ENCODE assay signal across 1 cellular context in the genomic region with DNA sequence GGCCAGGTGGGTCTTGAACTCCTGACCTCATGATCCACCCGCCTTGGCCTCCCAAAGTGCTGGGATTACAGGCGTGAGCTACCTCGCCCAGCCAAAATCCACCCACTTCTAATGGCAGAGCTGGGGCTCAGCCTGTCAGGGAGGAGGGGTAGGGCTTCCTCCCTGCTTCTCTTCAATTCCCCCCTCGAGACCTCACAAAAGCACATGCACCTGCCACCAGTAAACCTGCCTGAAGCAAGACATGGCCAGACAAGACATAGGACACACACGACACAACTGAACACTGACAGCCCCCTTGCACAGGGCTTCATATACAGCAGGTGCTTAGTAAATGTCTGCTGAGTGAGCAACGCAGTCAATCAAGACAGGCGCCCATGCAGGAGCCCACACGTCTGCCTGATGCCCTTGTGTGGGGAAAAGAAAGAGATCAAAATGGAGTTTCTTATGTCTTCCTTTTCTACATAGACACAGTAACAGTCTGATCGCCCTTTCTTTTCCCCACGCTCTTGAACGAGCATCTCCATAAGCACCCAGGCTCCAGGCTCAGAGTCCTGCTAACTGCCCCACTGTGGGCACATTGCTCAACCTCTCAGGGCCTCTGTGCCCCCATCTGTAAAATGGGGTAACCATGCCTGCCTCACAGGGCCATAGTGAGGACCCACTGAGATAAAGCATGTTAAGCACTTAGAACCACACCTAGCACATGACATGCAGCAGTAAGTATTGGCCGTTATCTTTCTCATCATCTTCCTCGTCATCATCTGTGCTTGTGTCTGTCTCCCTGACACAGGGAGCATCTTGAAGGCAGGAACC.
A peak's percentile ranks its signal among the peaks of the same experiment; 100 is the strongest.
TF ChIP-seq lines count a peak whose summit lies in the region.

No MANE protein-coding gene starts in this region.

TF ChIP-seq in K562, 482 proteins besides CTCF, POLR2A, EP300 and RAD21 (continued from another document and continues in another):
- TF ChIP-seq EWSR1 (IDR thresholded peaks at IDR 0.05; ENCODE audit: borderline replicate concordance, low read depth, partially characterized antibody) (no peak), HOXB6 (CRISPR knock-in tag; IDR thresholded peaks at IDR 0.05; ENCODE audit: borderline replicate concordance) (no peak), RBBP5 (IDR thresholded peaks at IDR 0.05; ENCODE audit: borderline replicate concordance, insufficient read depth, low read length, poor library complexity, severe bottlenecking) (no peak), SAFB (IDR thresholded peaks at IDR 0.05; ENCODE audit: borderline replicate concordance, low read depth, low read length) (no peak), RUNX1 (IDR thresholded peaks at IDR 0.05; ENCODE audit: low read depth) (no peak), ZFX (CRISPR knock-in tag; IDR thresholded peaks at IDR 0.05) (no peak), NBN (IDR thresholded peaks at IDR 0.05; ENCODE audit: low read depth) (no peak), LEF1 (IDR thresholded peaks at IDR 0.05) (no peak), STAG1 (CRISPR knock-in tag; IDR thresholded peaks at IDR 0.05; ENCODE audit: borderline replicate concordance) (no peak), ZKSCAN1 (IDR thresholded peaks at IDR 0.05; ENCODE audit: low read depth, low read length) (no peak), ZZZ3 (IDR thresholded peaks at IDR 0.05) (no peak), TFAM (CRISPR knock-in tag; conservative IDR thresholded peaks at IDR 0.05) (no peak), TCF3 (CRISPR knock-in tag; IDR thresholded peaks at IDR 0.05) (no peak), ZNF134 (CRISPR knock-in tag; conservative IDR thresholded peaks at IDR 0.05) (no peak), GATAD2B (IDR thresholded peaks at IDR 0.05; ENCODE audit: borderline replicate concordance) (no peak), MECOM (CRISPR knock-in tag; IDR thresholded peaks at IDR 0.05) (0 out of 2 replicates have a peak, but pooled peaks have one; percentile 11), NFYB (IDR thresholded peaks at IDR 0.05; ENCODE audit: extremely low read depth, insufficient read length) (no peak), PHF20 (IDR thresholded peaks at IDR 0.05; ENCODE audit: partially characterized antibody) (no peak), ELF2 (CRISPR knock-in tag; IDR thresholded peaks at IDR 0.05) (no peak), ZNF274 (IDR thresholded peaks at IDR 0.05; ENCODE audit: borderline replicate concordance, low read depth, low read length) (no peak), KDM5B (IDR thresholded peaks at IDR 0.05; ENCODE audit: insufficient replicate concordance, low read depth, low read length) (no peak), PURB (CRISPR knock-in tag; IDR thresholded peaks at IDR 0.05; ENCODE audit: low read depth) (no peak), NFATC3 (IDR thresholded peaks at IDR 0.05) (no peak), MXI1 (IDR thresholded peaks at IDR 0.05; ENCODE audit: low read depth, low read length) (no peak), NFE2 (IDR thresholded peaks at IDR 0.05; ENCODE audit: low read depth) (peak; percentile 19; the same call in 1 of the 2 replicates), CHCHD3 (CRISPR knock-in tag; IDR thresholded peaks at IDR 0.05) (no peak), OTX1 (CRISPR knock-in tag; IDR thresholded peaks at IDR 0.05) (no peak), NCOA4 (IDR thresholded peaks at IDR 0.05; ENCODE audit: partially characterized antibody) (no peak), ZNF408 (CRISPR knock-in tag; IDR thresholded peaks at IDR 0.05; ENCODE audit: low read depth) (no peak), LARP7 (IDR thresholded peaks at IDR 0.05) (no peak), TAF9B (IDR thresholded peaks at IDR 0.05; ENCODE audit: partially characterized antibody) (no peak), SRF (CRISPR knock-in tag; IDR thresholded peaks at IDR 0.05) (no peak), SMAD3 (CRISPR knock-in tag; conservative IDR thresholded peaks at IDR 0.05) (no peak), STAT5A (IDR thresholded peaks at IDR 0.05; ENCODE audit: borderline replicate concordance, low read length) (no peak), NR3C1 (CRISPR knock-in tag; IDR thresholded peaks at IDR 0.05) (no peak), EHMT2 (IDR thresholded peaks at IDR 0.05) (no peak), CC2D1A (IDR thresholded peaks at IDR 0.05) (no peak), TARDBP (IDR thresholded peaks at IDR 0.05) (no peak), EZH2 (IDR thresholded peaks at IDR 0.05; ENCODE audit: borderline replicate concordance, low read depth, low read length) (no peak), XRCC4 (IDR thresholded peaks at IDR 0.05; ENCODE audit: extremely low read depth, insufficient read depth, insufficient read length) (no peak), PHB2 (IDR thresholded peaks at IDR 0.05; ENCODE audit: low read depth) (no peak), ZKSCAN8 (CRISPR knock-in tag; IDR thresholded peaks at IDR 0.05) (peak; percentile 77), U2AF1 (optimal IDR thresholded peaks at IDR 0.05; ENCODE audit: low read depth, low read length) (no peak), ZNF436 (CRISPR knock-in tag; IDR thresholded peaks at IDR 0.05) (no peak), ILK (tag; IDR thresholded peaks at IDR 0.05; ENCODE audit: borderline replicate concordance, low read depth) (no peak), TOE1 (IDR thresholded peaks at IDR 0.05; ENCODE audit: borderline replicate concordance) (no peak), TOE1 (CRISPR knock-in tag; IDR thresholded peaks at IDR 0.05; ENCODE audit: borderline replicate concordance, low read depth) (no peak)
- TF ChIP-seq, protein P1, sequence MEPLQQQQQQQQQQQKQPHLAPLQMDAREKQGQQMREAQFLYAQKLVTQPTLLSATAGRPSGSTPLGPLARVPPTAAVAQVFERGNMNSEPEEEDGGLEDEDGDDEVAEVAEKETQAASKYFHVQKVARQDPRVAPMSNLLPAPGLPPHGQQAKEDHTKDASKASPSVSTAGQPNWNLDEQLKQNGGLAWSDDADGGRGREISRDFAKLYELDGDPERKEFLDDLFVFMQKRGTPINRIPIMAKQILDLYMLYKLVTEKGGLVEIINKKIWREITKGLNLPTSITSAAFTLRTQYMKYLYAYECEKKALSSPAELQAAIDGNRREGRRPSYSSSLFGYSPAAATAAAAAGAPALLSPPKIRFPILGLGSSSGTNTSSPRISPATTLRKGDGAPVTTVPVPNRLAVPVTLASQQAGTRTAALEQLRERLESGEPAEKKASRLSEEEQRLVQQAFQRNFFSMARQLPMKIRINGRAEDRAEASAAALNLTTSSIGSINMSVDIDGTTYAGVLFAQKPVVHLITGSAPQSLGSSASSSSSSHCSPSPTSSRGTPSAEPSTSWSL (CRISPR knock-in tag; IDR thresholded peaks at IDR 0.05; ENCODE audit: borderline replicate concordance) = no peak
- TF ChIP-seq, protein P2, sequence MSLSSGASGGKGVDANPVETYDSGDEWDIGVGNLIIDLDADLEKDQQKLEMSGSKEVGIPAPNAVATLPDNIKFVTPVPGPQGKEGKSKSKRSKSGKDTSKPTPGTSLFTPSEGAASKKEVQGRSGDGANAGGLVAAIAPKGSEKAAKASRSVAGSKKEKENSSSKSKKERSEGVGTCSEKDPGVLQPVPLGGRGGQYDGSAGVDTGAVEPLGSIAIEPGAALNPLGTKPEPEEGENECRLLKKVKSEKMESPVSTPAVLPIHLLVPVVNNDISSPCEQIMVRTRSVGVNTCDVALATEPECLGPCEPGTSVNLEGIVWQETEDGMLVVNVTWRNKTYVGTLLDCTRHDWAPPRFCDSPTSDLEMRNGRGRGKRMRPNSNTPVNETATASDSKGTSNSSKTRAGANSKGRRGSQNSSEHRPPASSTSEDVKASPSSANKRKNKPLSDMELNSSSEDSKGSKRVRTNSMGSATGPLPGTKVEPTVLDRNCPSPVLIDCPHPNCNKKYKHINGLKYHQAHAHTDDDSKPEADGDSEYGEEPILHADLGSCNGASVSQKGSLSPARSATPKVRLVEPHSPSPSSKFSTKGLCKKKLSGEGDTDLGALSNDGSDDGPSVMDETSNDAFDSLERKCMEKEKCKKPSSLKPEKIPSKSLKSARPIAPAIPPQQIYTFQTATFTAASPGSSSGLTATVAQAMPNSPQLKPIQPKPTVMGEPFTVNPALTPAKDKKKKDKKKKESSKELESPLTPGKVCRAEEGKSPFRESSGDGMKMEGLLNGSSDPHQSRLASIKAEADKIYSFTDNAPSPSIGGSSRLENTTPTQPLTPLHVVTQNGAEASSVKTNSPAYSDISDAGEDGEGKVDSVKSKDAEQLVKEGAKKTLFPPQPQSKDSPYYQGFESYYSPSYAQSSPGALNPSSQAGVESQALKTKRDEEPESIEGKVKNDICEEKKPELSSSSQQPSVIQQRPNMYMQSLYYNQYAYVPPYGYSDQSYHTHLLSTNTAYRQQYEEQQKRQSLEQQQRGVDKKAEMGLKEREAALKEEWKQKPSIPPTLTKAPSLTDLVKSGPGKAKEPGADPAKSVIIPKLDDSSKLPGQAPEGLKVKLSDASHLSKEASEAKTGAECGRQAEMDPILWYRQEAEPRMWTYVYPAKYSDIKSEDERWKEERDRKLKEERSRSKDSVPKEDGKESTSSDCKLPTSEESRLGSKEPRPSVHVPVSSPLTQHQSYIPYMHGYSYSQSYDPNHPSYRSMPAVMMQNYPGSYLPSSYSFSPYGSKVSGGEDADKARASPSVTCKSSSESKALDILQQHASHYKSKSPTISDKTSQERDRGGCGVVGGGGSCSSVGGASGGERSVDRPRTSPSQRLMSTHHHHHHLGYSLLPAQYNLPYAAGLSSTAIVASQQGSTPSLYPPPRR (CRISPR knock-in tag; IDR thresholded peaks at IDR 0.05; ENCODE audit: borderline replicate concordance) = no peak
- TF ChIP-seq, protein P3, sequence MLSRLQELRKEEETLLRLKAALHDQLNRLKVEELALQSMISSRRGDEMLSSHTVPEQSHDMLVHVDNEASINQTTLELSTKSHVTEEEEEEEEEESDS (CRISPR knock-in tag; IDR thresholded peaks at IDR 0.05) = no peak
- TF ChIP-seq, protein P4, sequence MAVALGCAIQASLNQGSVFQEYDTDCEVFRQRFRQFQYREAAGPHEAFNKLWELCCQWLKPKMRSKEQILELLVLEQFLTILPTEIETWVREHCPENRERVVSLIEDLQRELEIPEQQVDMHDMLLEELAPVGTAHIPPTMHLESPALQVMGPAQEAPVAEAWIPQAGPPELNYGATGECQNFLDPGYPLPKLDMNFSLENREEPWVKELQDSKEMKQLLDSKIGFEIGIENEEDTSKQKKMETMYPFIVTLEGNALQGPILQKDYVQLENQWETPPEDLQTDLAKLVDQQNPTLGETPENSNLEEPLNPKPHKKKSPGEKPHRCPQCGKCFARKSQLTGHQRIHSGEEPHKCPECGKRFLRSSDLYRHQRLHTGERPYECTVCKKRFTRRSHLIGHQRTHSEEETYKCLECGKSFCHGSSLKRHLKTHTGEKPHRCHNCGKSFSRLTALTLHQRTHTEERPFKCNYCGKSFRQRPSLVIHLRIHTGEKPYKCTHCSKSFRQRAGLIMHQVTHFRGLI (CRISPR knock-in tag; IDR thresholded peaks at IDR 0.05) = no peak
- TF ChIP-seq, protein P5, sequence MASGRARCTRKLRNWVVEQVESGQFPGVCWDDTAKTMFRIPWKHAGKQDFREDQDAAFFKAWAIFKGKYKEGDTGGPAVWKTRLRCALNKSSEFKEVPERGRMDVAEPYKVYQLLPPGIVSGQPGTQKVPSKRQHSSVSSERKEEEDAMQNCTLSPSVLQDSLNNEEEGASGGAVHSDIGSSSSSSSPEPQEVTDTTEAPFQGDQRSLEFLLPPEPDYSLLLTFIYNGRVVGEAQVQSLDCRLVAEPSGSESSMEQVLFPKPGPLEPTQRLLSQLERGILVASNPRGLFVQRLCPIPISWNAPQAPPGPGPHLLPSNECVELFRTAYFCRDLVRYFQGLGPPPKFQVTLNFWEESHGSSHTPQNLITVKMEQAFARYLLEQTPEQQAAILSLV (tag; IDR thresholded peaks at IDR 0.05) = no peak
- TF ChIP-seq, protein P6, sequence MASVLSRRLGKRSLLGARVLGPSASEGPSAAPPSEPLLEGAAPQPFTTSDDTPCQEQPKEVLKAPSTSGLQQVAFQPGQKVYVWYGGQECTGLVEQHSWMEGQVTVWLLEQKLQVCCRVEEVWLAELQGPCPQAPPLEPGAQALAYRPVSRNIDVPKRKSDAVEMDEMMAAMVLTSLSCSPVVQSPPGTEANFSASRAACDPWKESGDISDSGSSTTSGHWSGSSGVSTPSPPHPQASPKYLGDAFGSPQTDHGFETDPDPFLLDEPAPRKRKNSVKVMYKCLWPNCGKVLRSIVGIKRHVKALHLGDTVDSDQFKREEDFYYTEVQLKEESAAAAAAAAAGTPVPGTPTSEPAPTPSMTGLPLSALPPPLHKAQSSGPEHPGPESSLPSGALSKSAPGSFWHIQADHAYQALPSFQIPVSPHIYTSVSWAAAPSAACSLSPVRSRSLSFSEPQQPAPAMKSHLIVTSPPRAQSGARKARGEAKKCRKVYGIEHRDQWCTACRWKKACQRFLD (CRISPR knock-in tag; IDR thresholded peaks at IDR 0.05) = no peak; the same call in 1 of the 2 replicates
- TF ChIP-seq, protein P7, sequence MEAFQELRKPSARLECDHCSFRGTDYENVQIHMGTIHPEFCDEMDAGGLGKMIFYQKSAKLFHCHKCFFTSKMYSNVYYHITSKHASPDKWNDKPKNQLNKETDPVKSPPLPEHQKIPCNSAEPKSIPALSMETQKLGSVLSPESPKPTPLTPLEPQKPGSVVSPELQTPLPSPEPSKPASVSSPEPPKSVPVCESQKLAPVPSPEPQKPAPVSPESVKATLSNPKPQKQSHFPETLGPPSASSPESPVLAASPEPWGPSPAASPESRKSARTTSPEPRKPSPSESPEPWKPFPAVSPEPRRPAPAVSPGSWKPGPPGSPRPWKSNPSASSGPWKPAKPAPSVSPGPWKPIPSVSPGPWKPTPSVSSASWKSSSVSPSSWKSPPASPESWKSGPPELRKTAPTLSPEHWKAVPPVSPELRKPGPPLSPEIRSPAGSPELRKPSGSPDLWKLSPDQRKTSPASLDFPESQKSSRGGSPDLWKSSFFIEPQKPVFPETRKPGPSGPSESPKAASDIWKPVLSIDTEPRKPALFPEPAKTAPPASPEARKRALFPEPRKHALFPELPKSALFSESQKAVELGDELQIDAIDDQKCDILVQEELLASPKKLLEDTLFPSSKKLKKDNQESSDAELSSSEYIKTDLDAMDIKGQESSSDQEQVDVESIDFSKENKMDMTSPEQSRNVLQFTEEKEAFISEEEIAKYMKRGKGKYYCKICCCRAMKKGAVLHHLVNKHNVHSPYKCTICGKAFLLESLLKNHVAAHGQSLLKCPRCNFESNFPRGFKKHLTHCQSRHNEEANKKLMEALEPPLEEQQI (IDR thresholded peaks at IDR 0.05) = no peak
- TF ChIP-seq, protein P8, sequence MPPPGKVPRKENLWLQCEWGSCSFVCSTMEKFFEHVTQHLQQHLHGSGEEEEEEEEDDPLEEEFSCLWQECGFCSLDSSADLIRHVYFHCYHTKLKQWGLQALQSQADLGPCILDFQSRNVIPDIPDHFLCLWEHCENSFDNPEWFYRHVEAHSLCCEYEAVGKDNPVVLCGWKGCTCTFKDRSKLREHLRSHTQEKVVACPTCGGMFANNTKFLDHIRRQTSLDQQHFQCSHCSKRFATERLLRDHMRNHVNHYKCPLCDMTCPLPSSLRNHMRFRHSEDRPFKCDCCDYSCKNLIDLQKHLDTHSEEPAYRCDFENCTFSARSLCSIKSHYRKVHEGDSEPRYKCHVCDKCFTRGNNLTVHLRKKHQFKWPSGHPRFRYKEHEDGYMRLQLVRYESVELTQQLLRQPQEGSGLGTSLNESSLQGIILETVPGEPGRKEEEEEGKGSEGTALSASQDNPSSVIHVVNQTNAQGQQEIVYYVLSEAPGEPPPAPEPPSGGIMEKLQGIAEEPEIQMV (tag; conservative IDR thresholded peaks at IDR 0.05; ENCODE audit: low read depth) = 0 out of 2 replicates have a peak, but pooled peaks have one; percentile 33
